Comparison of ENCODE assay signal across 1 cellular context in the genomic region with DNA sequence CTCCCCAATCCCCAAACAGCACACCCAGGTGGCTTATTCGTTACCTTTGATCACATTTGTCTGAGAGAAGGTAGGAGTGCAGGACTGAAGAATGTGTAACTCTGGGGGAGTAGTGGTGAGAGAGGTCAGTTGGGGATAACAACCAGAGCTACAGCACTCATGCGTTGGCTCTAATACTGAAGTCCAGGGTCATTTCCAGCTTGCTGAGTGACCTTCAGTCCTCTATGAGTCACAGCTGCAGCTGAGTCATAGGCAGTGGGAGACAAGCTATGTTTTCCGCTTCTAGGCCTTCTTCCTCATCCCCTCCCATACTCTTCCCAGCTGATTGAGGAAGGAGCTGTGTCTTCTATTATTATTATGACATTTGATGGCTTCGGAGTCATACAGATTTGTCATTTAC.
A peak's percentile ranks its signal among the peaks of the same experiment; 100 is the strongest.
TF ChIP-seq lines count a peak whose summit lies in the region.

No MANE protein-coding gene starts in this region.

TF ChIP-seq in HepG2, 621 proteins besides CTCF, POLR2A, EP300 and RAD21 (continued from another document and continues in another):
- TF ChIP-seq, protein P1, sequence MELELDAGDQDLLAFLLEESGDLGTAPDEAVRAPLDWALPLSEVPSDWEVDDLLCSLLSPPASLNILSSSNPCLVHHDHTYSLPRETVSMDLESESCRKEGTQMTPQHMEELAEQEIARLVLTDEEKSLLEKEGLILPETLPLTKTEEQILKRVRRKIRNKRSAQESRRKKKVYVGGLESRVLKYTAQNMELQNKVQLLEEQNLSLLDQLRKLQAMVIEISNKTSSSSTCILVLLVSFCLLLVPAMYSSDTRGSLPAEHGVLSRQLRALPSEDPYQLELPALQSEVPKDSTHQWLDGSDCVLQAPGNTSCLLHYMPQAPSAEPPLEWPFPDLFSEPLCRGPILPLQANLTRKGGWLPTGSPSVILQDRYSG (CRISPR knock-in tag; IDR thresholded peaks at IDR 0.05), result no peak
- no peak for TF ChIP-seq BORCS8-MEF2B (CRISPR knock-in tag; IDR thresholded peaks at IDR 0.05)
- no peak for TF ChIP-seq ZFP1 (CRISPR knock-in tag; IDR thresholded peaks at IDR 0.05)
- no peak for TF ChIP-seq KLF16 (CRISPR knock-in tag; IDR thresholded peaks at IDR 0.05)
- no peak for TF ChIP-seq PHF20 (CRISPR knock-in tag; IDR thresholded peaks at IDR 0.05)
- TF ChIP-seq IKZF1 (IDR thresholded peaks at IDR 0.05), result no peak
- TF ChIP-seq, protein P2, sequence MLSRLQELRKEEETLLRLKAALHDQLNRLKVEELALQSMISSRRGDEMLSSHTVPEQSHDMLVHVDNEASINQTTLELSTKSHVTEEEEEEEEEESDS (CRISPR knock-in tag; IDR thresholded peaks at IDR 0.05; ENCODE audit: borderline replicate concordance), result no peak
- no peak for TF ChIP-seq ATAD3A (CRISPR knock-in tag; IDR thresholded peaks at IDR 0.05)
- no peak for TF ChIP-seq ZNF30 (CRISPR knock-in tag; IDR thresholded peaks at IDR 0.05)
- TF ChIP-seq TCF12 (IDR thresholded peaks at IDR 0.05), result no peak
- TF ChIP-seq TCF12 (CRISPR knock-in tag; IDR thresholded peaks at IDR 0.05), result no peak
- TF ChIP-seq, protein P3, sequence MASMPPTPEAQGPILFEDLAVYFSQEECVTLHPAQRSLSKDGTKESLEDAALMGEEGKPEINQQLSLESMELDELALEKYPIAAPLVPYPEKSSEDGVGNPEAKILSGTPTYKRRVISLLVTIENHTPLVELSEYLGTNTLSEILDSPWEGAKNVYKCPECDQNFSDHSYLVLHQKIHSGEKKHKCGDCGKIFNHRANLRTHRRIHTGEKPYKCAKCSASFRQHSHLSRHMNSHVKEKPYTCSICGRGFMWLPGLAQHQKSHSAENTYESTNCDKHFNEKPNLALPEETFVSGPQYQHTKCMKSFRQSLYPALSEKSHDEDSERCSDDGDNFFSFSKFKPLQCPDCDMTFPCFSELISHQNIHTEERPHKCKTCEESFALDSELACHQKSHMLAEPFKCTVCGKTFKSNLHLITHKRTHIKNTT (CRISPR knock-in tag; IDR thresholded peaks at IDR 0.05), result no peak
- TF ChIP-seq, protein P4, sequence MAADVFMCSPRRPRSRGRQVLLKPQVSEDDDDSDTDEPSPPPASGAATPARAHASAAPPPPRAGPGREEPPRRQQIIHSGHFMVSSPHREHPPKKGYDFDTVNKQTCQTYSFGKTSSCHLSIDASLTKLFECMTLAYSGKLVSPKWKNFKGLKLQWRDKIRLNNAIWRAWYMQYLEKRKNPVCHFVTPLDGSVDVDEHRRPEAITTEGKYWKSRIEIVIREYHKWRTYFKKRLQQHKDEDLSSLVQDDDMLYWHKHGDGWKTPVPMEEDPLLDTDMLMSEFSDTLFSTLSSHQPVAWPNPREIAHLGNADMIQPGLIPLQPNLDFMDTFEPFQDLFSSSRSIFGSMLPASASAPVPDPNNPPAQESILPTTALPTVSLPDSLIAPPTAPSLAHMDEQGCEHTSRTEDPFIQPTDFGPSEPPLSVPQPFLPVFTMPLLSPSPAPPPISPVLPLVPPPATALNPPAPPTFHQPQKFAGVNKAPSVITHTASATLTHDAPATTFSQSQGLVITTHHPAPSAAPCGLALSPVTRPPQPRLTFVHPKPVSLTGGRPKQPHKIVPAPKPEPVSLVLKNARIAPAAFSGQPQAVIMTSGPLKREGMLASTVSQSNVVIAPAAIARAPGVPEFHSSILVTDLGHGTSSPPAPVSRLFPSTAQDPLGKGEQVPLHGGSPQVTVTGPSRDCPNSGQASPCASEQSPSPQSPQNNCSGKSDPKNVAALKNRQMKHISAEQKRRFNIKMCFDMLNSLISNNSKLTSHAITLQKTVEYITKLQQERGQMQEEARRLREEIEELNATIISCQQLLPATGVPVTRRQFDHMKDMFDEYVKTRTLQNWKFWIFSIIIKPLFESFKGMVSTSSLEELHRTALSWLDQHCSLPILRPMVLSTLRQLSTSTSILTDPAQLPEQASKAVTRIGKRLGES (CRISPR knock-in tag; IDR thresholded peaks at IDR 0.05; ENCODE audit: borderline replicate concordance), result no peak
- no peak for TF ChIP-seq ZMAT3 (CRISPR knock-in tag; conservative IDR thresholded peaks at IDR 0.05)
- TF ChIP-seq, protein P5, sequence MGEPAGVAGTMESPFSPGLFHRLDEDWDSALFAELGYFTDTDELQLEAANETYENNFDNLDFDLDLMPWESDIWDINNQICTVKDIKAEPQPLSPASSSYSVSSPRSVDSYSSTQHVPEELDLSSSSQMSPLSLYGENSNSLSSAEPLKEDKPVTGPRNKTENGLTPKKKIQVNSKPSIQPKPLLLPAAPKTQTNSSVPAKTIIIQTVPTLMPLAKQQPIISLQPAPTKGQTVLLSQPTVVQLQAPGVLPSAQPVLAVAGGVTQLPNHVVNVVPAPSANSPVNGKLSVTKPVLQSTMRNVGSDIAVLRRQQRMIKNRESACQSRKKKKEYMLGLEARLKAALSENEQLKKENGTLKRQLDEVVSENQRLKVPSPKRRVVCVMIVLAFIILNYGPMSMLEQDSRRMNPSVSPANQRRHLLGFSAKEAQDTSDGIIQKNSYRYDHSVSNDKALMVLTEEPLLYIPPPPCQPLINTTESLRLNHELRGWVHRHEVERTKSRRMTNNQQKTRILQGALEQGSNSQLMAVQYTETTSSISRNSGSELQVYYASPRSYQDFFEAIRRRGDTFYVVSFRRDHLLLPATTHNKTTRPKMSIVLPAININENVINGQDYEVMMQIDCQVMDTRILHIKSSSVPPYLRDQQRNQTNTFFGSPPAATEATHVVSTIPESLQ (CRISPR knock-in tag; conservative IDR thresholded peaks at IDR 0.05), result no peak
- no peak for TF ChIP-seq U2AF1 (optimal IDR thresholded peaks at IDR 0.05; ENCODE audit: low read depth, low read length)
- no peak for TF ChIP-seq DR1 (CRISPR knock-in tag; IDR thresholded peaks at IDR 0.05)
- TF ChIP-seq, protein P6, sequence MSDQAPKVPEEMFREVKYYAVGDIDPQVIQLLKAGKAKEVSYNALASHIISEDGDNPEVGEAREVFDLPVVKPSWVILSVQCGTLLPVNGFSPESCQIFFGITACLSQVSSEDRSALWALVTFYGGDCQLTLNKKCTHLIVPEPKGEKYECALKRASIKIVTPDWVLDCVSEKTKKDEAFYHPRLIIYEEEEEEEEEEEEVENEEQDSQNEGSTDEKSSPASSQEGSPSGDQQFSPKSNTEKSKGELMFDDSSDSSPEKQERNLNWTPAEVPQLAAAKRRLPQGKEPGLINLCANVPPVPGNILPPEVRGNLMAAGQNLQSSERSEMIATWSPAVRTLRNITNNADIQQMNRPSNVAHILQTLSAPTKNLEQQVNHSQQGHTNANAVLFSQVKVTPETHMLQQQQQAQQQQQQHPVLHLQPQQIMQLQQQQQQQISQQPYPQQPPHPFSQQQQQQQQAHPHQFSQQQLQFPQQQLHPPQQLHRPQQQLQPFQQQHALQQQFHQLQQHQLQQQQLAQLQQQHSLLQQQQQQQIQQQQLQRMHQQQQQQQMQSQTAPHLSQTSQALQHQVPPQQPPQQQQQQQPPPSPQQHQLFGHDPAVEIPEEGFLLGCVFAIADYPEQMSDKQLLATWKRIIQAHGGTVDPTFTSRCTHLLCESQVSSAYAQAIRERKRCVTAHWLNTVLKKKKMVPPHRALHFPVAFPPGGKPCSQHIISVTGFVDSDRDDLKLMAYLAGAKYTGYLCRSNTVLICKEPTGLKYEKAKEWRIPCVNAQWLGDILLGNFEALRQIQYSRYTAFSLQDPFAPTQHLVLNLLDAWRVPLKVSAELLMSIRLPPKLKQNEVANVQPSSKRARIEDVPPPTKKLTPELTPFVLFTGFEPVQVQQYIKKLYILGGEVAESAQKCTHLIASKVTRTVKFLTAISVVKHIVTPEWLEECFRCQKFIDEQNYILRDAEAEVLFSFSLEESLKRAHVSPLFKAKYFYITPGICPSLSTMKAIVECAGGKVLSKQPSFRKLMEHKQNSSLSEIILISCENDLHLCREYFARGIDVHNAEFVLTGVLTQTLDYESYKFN (CRISPR knock-in tag; conservative IDR thresholded peaks at IDR 0.05), result peak; percentile 37
- TF ChIP-seq TCF7L2 (IDR thresholded peaks at IDR 0.05; ENCODE audit: low read depth, low read length), result no peak
- TF ChIP-seq, protein P7, sequence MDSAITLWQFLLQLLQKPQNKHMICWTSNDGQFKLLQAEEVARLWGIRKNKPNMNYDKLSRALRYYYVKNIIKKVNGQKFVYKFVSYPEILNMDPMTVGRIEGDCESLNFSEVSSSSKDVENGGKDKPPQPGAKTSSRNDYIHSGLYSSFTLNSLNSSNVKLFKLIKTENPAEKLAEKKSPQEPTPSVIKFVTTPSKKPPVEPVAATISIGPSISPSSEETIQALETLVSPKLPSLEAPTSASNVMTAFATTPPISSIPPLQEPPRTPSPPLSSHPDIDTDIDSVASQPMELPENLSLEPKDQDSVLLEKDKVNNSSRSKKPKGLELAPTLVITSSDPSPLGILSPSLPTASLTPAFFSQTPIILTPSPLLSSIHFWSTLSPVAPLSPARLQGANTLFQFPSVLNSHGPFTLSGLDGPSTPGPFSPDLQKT (CRISPR knock-in tag; IDR thresholded peaks at IDR 0.05; ENCODE audit: borderline replicate concordance), result no peak
- peak; percentile 46; the same call in 1 of the 2 replicates for TF ChIP-seq NCOR1 (IDR thresholded peaks at IDR 0.05; ENCODE audit: borderline replicate concordance, low read length)
- TF ChIP-seq SAP130 (CRISPR knock-in tag; IDR thresholded peaks at IDR 0.05; ENCODE audit: low read depth), result peak; percentile 44; the same call in 1 of the 2 replicates
- TF ChIP-seq SMAD1 (CRISPR knock-in tag; IDR thresholded peaks at IDR 0.05; ENCODE audit: borderline replicate concordance, low read depth), result no peak
- peak; percentile 37; the same call in 1 of the 2 replicates for TF ChIP-seq JUNB (CRISPR knock-in tag; IDR thresholded peaks at IDR 0.05; ENCODE audit: borderline replicate concordance)
- no peak for TF ChIP-seq ATM (IDR thresholded peaks at IDR 0.05; ENCODE audit: borderline replicate concordance)
- TF ChIP-seq SIN3B (IDR thresholded peaks at IDR 0.05; ENCODE audit: low read length), result no peak
- TF ChIP-seq HNF4A (CRISPR knock-in tag; IDR thresholded peaks at IDR 0.05), result peak; percentile 57; the same call in 1 of the 2 replicates
- TF ChIP-seq ZNF781 (CRISPR knock-in tag; IDR thresholded peaks at IDR 0.05; ENCODE audit: borderline replicate concordance, not compliant biosample characterization), result no peak
- TF ChIP-seq SALL1 (CRISPR knock-in tag; IDR thresholded peaks at IDR 0.05), result peak; percentile 50
- TF ChIP-seq IRF2 (CRISPR knock-in tag; IDR thresholded peaks at IDR 0.05), result 0 out of 2 replicates have a peak, but pooled peaks have one; percentile 24
- peak; percentile 37 for TF ChIP-seq TBL1XR1 (IDR thresholded peaks at IDR 0.05; ENCODE audit: borderline replicate concordance, low read length, partially characterized antibody)
- TF ChIP-seq ISX (CRISPR knock-in tag; conservative IDR thresholded peaks at IDR 0.05), result no peak
- TF ChIP-seq ZKSCAN5 (CRISPR knock-in tag; IDR thresholded peaks at IDR 0.05), result no peak
- TF ChIP-seq SMYD3 (CRISPR knock-in tag; IDR thresholded peaks at IDR 0.05), result no peak
- no peak for TF ChIP-seq ZNF891 (CRISPR knock-in tag; IDR thresholded peaks at IDR 0.05)
- no peak for TF ChIP-seq ZNF3 (CRISPR knock-in tag; IDR thresholded peaks at IDR 0.05)
- TF ChIP-seq ARID2 (CRISPR knock-in tag; IDR thresholded peaks at IDR 0.05; ENCODE audit: borderline replicate concordance), result no peak
- TF ChIP-seq TOE1 (CRISPR knock-in tag; IDR thresholded peaks at IDR 0.05), result no peak
- TF ChIP-seq, protein P8, sequence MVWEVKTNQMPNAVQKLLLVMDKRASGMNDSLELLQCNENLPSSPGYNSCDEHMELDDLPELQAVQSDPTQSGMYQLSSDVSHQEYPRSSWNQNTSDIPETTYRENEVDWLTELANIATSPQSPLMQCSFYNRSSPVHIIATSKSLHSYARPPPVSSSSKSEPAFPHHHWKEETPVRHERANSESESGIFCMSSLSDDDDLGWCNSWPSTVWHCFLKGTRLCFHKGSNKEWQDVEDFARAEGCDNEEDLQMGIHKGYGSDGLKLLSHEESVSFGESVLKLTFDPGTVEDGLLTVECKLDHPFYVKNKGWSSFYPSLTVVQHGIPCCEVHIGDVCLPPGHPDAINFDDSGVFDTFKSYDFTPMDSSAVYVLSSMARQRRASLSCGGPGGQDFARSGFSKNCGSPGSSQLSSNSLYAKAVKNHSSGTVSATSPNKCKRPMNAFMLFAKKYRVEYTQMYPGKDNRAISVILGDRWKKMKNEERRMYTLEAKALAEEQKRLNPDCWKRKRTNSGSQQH (CRISPR knock-in tag; IDR thresholded peaks at IDR 0.05; ENCODE audit: low read depth), result no peak
- TF ChIP-seq PITX1 (CRISPR knock-in tag; IDR thresholded peaks at IDR 0.05), result no peak
- peak; percentile 44; the same call in 1 of the 2 replicates for TF ChIP-seq ERF (CRISPR knock-in tag; IDR thresholded peaks at IDR 0.05)
- no peak for TF ChIP-seq ZNF333 (CRISPR knock-in tag; IDR thresholded peaks at IDR 0.05; ENCODE audit: borderline replicate concordance)
- TF ChIP-seq ZFP37 (CRISPR knock-in tag; IDR thresholded peaks at IDR 0.05; ENCODE audit: borderline replicate concordance), result no peak
- TF ChIP-seq TEAD3 (CRISPR knock-in tag; optimal IDR thresholded peaks at IDR 0.05; ENCODE audit: borderline replicate concordance), result peak; percentile 51
- TF ChIP-seq ZNF766 (CRISPR knock-in tag; IDR thresholded peaks at IDR 0.05; ENCODE audit: borderline replicate concordance), result no peak
- TF ChIP-seq JDP2 (CRISPR knock-in tag; IDR thresholded peaks at IDR 0.05; ENCODE audit: borderline replicate concordance), result no peak
- TF ChIP-seq NR2F1 (CRISPR knock-in tag; IDR thresholded peaks at IDR 0.05), result peak in 1 of 2 experiments; percentile 44; a peak in 1 of 4 replicates
- TF ChIP-seq, protein P9, sequence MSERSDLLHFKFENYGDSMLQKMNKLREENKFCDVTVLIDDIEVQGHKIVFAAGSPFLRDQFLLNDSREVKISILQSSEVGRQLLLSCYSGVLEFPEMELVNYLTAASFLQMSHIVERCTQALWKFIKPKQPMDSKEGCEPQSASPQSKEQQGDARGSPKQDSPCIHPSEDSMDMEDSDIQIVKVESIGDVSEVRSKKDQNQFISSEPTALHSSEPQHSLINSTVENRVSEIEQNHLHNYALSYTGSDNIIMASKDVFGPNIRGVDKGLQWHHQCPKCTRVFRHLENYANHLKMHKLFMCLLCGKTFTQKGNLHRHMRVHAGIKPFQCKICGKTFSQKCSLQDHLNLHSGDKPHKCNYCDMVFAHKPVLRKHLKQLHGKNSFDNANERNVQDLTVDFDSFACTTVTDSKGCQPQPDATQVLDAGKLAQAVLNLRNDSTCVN (CRISPR knock-in tag; IDR thresholded peaks at IDR 0.05; ENCODE audit: borderline replicate concordance), result no peak
